In genomic region chr19:50657672-50658437, GRCh38 we compare ENCODE assay signal across 8 cellular contexts. TPM values are rescaled to one million over a fixed set of nuclear protein-coding genes. Genes with fewer than 3 reads are reported as not detected.
DNase-seq lines count a peak whose midpoint lies in the region; ATAC-seq and TF ChIP-seq lines count a peak whose summit lies in the region.

No MANE protein-coding gene starts in this region.

- H3K27me3 Mint-ChIP-seq in T-helper 17 cell (peaks cover 27% of the 10 kb centered on the region), progenitor cell of endocrine pancreas (peaks cover 51% of the 10 kb centered on the region)

- 4 to 9% (median 5%) methylated on average over 20 to 39 of the region's 39 CpGs for WGBS in heart left ventricle, 4 donors
- WGBS in upper lobe of left lung, 2 donors: 7% methylated on average over 18 to 32 of the region's 39 CpGs

- peak; percentile 78 for DNase-seq in GM10248 (ENCODE audit: extremely low spot score)
- DNase-seq in M059J (ENCODE audit: low read depth): peak; percentile 97
- DNase-seq in T-helper 17 cell: peak; percentile 25 to 51 (median 42)
- peak; percentile 85 for DNase-seq in amniotic epithelial cell (ENCODE audit: low read depth)
- DNase-seq in heart left ventricle: peak; percentile 79 to 93 (median 86)
- DNase-seq in progenitor cell of endocrine pancreas (ENCODE audit: low spot score, unreplicated experiment): peak; percentile 85
- peak; percentile 95 for DNase-seq in upper lobe of left lung

- ATAC-seq in T-helper 17 cell: peak; percentile 93
- peak; percentile 90 to 96 (median 94) for ATAC-seq in heart left ventricle
- ATAC-seq in upper lobe of left lung (ENCODE audit: low FRiP score in 2 of 2): peak; percentile 91 to 92
- no peak for ATAC-seq in GM19351 (IDR thresholded peaks at IDR 0.05; ENCODE audit: unreplicated experiment)

- peaks cover 6% of the 10 kb centered on the region for H3K4me1 Mint-ChIP-seq in T-helper 17 cell
- peaks cover 10% of the 10 kb centered on the region for H3K4me1 Mint-ChIP-seq in progenitor cell of endocrine pancreas (ENCODE audit: low read depth)

- no peaks in the 10 kb centered on the region for H3K36me3 ChIP-seq in heart left ventricle
- no peaks in the 10 kb centered on the region for H3K36me3 ChIP-seq in upper lobe of left lung

- CTCF ChIA-PET in GM10248 (lab: Yijun Ruan, JAX): no interaction called here

- H3K4me1 ChIP-seq in heart left ventricle (peaks cover 0 to 19% (median 5%) of the 10 kb centered on the region in 12 donors), upper lobe of left lung (peaks cover 8 to 22% (median 13%) of the 10 kb centered on the region in 4 donors)

- H3K9me3 ChIP-seq in T-helper 17 cell (ENCODE audit: control insufficient read depth, low read length, poor library complexity, severe bottlenecking) (peaks cover 2% of the 10 kb centered on the region), heart left ventricle (peaks cover 0 to 10% (median 0%) of the 10 kb centered on the region in 12 donors), upper lobe of left lung (peaks cover 0 to 7% (median 3%) of the 10 kb centered on the region in 4 donors)

- no peak for TF ChIP-seq EP300 in upper lobe of left lung (IDR thresholded peaks at IDR 0.05)

- peak overlapping the region in 8 of 12 donors; percentile 26 to 49 (median 40) for H3K4me3 ChIP-seq in heart left ventricle
- peak overlapping the region in 3 of 4 donors; percentile 28 to 47 (median 37) for H3K4me3 ChIP-seq in upper lobe of left lung

- H3K27me3 ChIP-seq in heart left ventricle: peaks cover 8 to 56% (median 32%) of the 10 kb centered on the region in 9 donors
- peaks cover 0 to 26% (median 10%) of the 10 kb centered on the region in 4 donors for H3K27me3 ChIP-seq in upper lobe of left lung

- POLR2A ChIA-PET in GM10248 (lab: Yijun Ruan, JAX): no interaction called here

- H3K4me3 Mint-ChIP-seq in T-helper 17 cell (peak overlapping the region; percentile 66), progenitor cell of endocrine pancreas (ENCODE audit: low read depth) (peak overlapping the region; percentile 85)

- H3K27ac Mint-ChIP-seq in T-helper 17 cell: no peak overlapping the region
- H3K27ac Mint-ChIP-seq in progenitor cell of endocrine pancreas: peak overlapping the region; percentile 99

- H3K9me3 Mint-ChIP-seq in progenitor cell of endocrine pancreas (ENCODE audit: low read depth): peaks cover 5% of the 10 kb centered on the region

- peak overlapping the region in 3 of 12 donors; percentile 4 to 25 (median 19) for H3K27ac ChIP-seq in heart left ventricle
- H3K27ac ChIP-seq in upper lobe of left lung: peak overlapping the region in 1 of 4 donors; percentile 81

- intact Hi-C loops in heart left ventricle (cut with DNase I): no loop called here

- no peak for TF ChIP-seq POLR2A in heart left ventricle (IDR thresholded peaks at IDR 0.05)
- TF ChIP-seq POLR2A in upper lobe of left lung (IDR thresholded peaks at IDR 0.05): peak in 1 of 4 donors; percentile 3

- H3K36me3 Mint-ChIP-seq in T-helper 17 cell (ENCODE audit: low read depth): peaks cover 10% of the 10 kb centered on the region
- H3K36me3 Mint-ChIP-seq in progenitor cell of endocrine pancreas (ENCODE audit: insufficient read depth): no peaks in the 10 kb centered on the region

- TF ChIP-seq CTCF in GM10248 (IDR thresholded peaks at IDR 0.05; ENCODE audit: control extremely low read depth, extremely low read depth, low read depth, missing control alignments): no peak
- TF ChIP-seq CTCF in heart left ventricle (IDR thresholded peaks at IDR 0.05): no peak
- TF ChIP-seq CTCF in progenitor cell of endocrine pancreas (IDR thresholded peaks at IDR 0.05; ENCODE audit: unreplicated experiment): no peak
- no peak for TF ChIP-seq CTCF in upper lobe of left lung (IDR thresholded peaks at IDR 0.05)

RNA-seq across cellular contexts. Expression of gene C19orf81, which starts 8.6 kb away (rescaled TPM):
- 1.0 and 4.9 TPM in 2 replicates for total RNA-seq in M059J (2014; rRNA removed; shearing (Covaris generic))
- total RNA-seq in T-helper 17 cell (not detected), heart left ventricle (1 to 10 TPM in 5 of 9 donors, under 1 TPM in 2, not detected in 2; 0.65 to 3.6 (median 1.7) TPM), progenitor cell of endocrine pancreas (5.6 and 8.6 TPM in 2 replicates), upper lobe of left lung (10 to 100 TPM in 1 of 6 donors, 1 to 10 TPM in 4, not detected in 1; 1.7 to 24.4 (median 3.1) TPM)
- polyA plus RNA-seq in heart left ventricle: not detected

RNA-seq across cellular contexts. Expression of gene SYT3, which starts 18.2 kb away (rescaled TPM):
- total RNA-seq in M059J (2014; rRNA removed; shearing (Covaris generic)): not detected in 2 replicates
- total RNA-seq in T-helper 17 cell: not detected
- under 1 TPM in 4 of 9 donors, not detected in 5; 0.17 to 0.75 (median 0.25) TPM for total RNA-seq in heart left ventricle
- under 1 TPM in 1 of 2 donors, not detected in 1; 0.06 TPM for polyA plus RNA-seq in heart left ventricle
- 0.91 and 1.8 TPM in 2 replicates for total RNA-seq in progenitor cell of endocrine pancreas
- 1 to 10 TPM in 3 of 6 donors, under 1 TPM in 2, not detected in 1; 0.67 to 3.6 (median 1.4) TPM for total RNA-seq in upper lobe of left lung

Comparison
In these comparisons a context has a peak if more than half of its experiments do, and no peak if none do; other contexts are left out.
1. DNase-seq: peak in every context shown above with its lines; median percentile 97 in M059J; 95 in upper lobe of left lung; 86 in heart left ventricle; 85 in amniotic epithelial cell; 85 in progenitor cell of endocrine pancreas; 78 in GM10248; 42 in T-helper 17 cell.